Comparison of ENCODE assay signal across 1 cellular context in genomic region chr10:125132331-125132730, GRCh38.
TF ChIP-seq lines count a peak whose summit lies in the region.

No MANE protein-coding gene starts in this region.

TF ChIP-seq in GM23338, 12 proteins besides CTCF, POLR2A, EP300 and RAD21 (continued from another document):
- TF ChIP-seq, protein P1, sequence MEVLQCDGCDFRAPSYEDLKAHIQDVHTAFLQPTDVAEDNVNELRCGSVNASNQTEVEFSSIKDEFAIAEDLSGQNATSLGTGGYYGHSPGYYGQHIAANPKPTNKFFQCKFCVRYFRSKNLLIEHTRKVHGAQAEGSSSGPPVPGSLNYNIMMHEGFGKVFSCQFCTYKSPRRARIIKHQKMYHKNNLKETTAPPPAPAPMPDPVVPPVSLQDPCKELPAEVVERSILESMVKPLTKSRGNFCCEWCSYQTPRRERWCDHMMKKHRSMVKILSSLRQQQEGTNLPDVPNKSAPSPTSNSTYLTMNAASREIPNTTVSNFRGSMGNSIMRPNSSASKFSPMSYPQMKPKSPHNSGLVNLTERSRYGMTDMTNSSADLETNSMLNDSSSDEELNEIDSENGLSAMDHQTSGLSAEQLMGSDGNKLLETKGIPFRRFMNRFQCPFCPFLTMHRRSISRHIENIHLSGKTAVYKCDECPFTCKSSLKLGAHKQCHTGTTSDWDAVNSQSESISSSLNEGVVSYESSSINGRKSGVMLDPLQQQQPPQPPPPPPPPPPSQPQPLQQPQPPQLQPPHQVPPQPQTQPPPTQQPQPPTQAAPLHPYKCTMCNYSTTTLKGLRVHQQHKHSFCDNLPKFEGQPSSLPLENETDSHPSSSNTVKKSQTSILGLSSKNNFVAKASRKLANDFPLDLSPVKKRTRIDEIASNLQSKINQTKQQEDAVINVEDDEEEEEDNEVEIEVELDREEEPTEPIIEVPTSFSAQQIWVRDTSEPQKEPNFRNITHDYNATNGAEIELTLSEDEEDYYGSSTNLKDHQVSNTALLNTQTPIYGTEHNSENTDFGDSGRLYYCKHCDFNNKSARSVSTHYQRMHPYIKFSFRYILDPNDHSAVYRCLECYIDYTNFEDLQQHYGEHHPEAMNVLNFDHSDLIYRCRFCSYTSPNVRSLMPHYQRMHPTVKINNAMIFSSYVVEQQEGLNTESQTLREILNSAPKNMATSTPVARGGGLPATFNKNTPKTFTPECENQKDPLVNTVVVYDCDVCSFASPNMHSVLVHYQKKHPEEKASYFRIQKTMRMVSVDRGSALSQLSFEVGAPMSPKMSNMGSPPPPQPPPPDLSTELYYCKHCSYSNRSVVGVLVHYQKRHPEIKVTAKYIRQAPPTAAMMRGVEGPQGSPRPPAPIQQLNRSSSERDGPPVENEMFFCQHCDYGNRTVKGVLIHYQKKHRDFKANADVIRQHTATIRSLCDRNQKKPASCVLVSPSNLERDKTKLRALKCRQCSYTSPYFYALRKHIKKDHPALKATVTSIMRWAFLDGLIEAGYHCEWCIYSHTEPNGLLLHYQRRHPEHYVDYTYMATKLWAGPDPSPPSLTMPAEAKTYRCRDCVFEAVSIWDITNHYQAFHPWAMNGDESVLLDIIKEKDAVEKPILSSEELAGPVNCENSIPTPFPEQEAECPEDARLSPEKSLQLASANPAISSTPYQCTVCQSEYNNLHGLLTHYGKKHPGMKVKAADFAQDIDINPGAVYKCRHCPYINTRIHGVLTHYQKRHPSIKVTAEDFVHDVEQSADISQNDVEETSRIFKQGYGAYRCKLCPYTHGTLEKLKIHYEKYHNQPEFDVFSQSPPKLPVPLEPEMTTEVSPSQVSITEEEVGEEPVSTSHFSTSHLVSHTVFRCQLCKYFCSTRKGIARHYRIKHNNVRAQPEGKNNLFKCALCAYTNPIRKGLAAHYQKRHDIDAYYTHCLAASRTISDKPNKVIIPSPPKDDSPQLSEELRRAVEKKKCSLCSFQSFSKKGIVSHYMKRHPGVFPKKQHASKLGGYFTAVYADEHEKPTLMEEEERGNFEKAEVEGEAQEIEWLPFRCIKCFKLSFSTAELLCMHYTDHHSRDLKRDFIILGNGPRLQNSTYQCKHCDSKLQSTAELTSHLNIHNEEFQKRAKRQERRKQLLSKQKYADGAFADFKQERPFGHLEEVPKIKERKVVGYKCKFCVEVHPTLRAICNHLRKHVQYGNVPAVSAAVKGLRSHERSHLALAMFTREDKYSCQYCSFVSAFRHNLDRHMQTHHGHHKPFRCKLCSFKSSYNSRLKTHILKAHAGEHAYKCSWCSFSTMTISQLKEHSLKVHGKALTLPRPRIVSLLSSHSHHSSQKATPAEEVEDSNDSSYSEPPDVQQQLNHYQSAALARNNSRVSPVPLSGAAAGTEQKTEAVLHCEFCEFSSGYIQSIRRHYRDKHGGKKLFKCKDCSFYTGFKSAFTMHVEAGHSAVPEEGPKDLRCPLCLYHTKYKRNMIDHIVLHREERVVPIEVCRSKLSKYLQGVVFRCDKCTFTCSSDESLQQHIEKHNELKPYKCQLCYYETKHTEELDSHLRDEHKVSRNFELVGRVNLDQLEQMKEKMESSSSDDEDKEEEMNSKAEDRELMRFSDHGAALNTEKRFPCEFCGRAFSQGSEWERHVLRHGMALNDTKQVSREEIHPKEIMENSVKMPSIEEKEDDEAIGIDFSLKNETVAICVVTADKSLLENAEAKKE (CRISPR knock-in tag; IDR thresholded peaks at IDR 0.05), result no peak
- TF ChIP-seq POLR2AphosphoS5 (IDR thresholded peaks at IDR 0.05; ENCODE audit: low read depth) (no peak), JUNB (IDR thresholded peaks at IDR 0.05; ENCODE audit: unreplicated experiment) (no peak), REST (IDR thresholded peaks at IDR 0.05; ENCODE audit: unreplicated experiment) (no peak), ZNF331 (CRISPR knock-in tag; IDR thresholded peaks at IDR 0.05; ENCODE audit: low read depth) (no peak)
- TF ChIP-seq, protein P2, sequence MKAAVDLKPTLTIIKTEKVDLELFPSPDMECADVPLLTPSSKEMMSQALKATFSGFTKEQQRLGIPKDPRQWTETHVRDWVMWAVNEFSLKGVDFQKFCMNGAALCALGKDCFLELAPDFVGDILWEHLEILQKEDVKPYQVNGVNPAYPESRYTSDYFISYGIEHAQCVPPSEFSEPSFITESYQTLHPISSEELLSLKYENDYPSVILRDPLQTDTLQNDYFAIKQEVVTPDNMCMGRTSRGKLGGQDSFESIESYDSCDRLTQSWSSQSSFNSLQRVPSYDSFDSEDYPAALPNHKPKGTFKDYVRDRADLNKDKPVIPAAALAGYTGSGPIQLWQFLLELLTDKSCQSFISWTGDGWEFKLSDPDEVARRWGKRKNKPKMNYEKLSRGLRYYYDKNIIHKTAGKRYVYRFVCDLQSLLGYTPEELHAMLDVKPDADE (IDR thresholded peaks at IDR 0.05), result no peak
TF ChIP-seq in GM23338: peak in this region for 0.
